In the genomic region with DNA sequence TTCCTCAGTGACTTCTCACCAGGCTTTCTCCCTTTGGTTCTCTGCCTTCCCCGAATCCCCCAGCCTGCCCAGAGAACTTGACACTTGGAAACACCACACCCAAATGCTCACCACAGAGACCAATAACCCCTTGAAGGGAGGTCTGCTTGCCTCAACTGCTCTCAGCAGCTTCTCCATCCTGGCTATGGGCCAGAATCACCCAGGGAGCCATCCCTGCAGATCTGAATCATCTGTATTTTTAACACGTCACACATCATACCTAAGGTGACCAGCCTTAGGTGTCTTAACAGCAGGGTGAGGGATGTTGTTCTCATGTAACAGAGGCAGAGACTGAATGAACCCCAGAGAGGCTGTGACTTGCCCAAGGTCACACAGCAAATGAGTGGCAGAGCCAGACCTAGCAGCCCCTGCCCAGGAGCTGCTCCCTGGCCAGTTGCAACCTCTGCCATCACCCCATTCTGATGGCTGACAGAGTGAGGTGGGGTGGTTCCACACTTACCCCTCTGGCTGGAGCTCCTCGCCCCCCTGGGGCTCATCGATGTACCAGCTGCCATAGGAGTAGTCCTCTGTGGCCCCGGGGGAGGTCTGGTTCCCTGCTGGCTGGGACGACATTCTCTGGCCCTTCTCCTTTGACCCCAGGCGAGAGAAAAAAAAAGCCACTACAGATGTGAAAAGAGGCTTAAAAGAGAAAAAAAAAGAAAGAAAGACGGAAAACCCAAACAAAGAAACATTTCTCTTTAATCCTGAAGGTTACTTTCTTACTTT, we compare ENCODE assay signal across 16 cellular contexts. TPM values are rescaled to one million over a fixed set of nuclear protein-coding genes. Genes with fewer than 3 reads are reported as not detected.
DNase-seq lines count a peak whose midpoint lies in the region; ATAC-seq, FAIRE-seq and TF ChIP-seq lines count a peak whose summit lies in the region.
"Had no signal": no experiment of that assay in that cellular context is flagged by ENCODE, and none has a peak within 500 bp of the region (broad histone marks: within the 10 kb centered on the region; RNA-seq: fewer than 3 reads in every experiment).

No MANE protein-coding gene starts in this region.

- intact Hi-C loops in PC-3 (cut with micrococcal nuclease), result no loop called here

- DNase-seq in PC-3 (peak; percentile 53), HEK293T (ENCODE audit: extremely low spot score) (no peak), NCI-H2029 (lab: John Stamatoyannopoulos, UW) (no peak), tibial nerve (ENCODE audit: low spot score in 2 of 2) (no peak)
- DNase-seq: CD4-positive, alpha-beta T cell; head of caudate nucleus; NCI-H2081 treated with DMSO at 0.1 percent for 48 hours; Right ventricle myocardium superior had no signal

- CTCF ChIA-PET in PC-3 (lab: Charles Lee), result no interaction called here
- CTCF ChIA-PET in HEK293T (lab: Yijun Ruan, JAX), result interaction anchor here (0.7 to 1.4 kb wide), 5 partner anchors 24 to 160 kb away, joined by 4 to 9 read pairs (median 4); no protein-coding TSS in a partner anchor

- peak overlapping the region; percentile 62 for H3K9ac ChIP-seq in ES-I3 (ENCODE audit: low read depth, low read length)
- peak overlapping the region; percentile 31; the same call in 1 of the 2 replicates for H3K9ac ChIP-seq in PC-3 (ENCODE audit: low read length)

- H3K4me1 ChIP-seq in ES-I3 (ENCODE audit: insufficient read depth, low read length), result peaks cover 29% of the 10 kb centered on the region
- peaks cover 52% of the 10 kb centered on the region for H3K4me1 ChIP-seq in PC-3 (ENCODE audit: insufficient read depth, low read length)
- H3K4me1 ChIP-seq in neuron (ENCODE audit: insufficient read depth, low read length), result peaks cover 38% of the 10 kb centered on the region
- H3K4me1 ChIP-seq in tibial nerve, result peaks cover 0 to 49% (median 13%) of the 10 kb centered on the region in 4 donors

- H3F3A ChIP-seq in PC-3 (ENCODE audit: low read length, unreplicated experiment), result no peaks in the 10 kb centered on the region

- H3K27ac ChIP-seq in PC-3 (ENCODE audit: low read length) (peak overlapping the region; percentile 80), tibial nerve (no peak overlapping the region)
- H3K27ac ChIP-seq: HL-60 had no signal

- FAIRE-seq in endometrium (lab: Jason Lieb, UNC), result peak; percentile 21
- FAIRE-seq: colon had no signal

- no peak for TF ChIP-seq EP300 in tibial nerve (IDR thresholded peaks at IDR 0.05)

- no peaks in the 10 kb centered on the region for H3K79me2 ChIP-seq in PC-3 (ENCODE audit: low read length)

- H3K9me3 ChIP-seq in ES-I3 (ENCODE audit: control insufficient read depth, insufficient read depth, low read length), result no peaks in the 10 kb centered on the region
- no peaks in the 10 kb centered on the region for H3K9me3 ChIP-seq in PC-3 (ENCODE audit: low read length)
- no peaks in the 10 kb centered on the region for H3K9me3 ChIP-seq in neuron (ENCODE audit: low read length)
- no peaks in the 10 kb centered on the region for H3K9me3 ChIP-seq in tibial nerve
- H3K9me3 ChIP-seq: mucosa of descending colon had no signal

- TF ChIP-seq CTCF in PC-3 (conservative IDR thresholded peaks at IDR 0.05; ENCODE audit: low read depth, low read length) (no peak), tibial nerve (IDR thresholded peaks at IDR 0.05) (no peak)

- TF ChIP-seq POLR2A in tibial nerve (IDR thresholded peaks at IDR 0.05), result no peak

- no peaks in the 10 kb centered on the region for H3K36me3 ChIP-seq in ES-I3 (ENCODE audit: insufficient read depth, low read length)
- no peaks in the 10 kb centered on the region for H3K36me3 ChIP-seq in PC-3 (ENCODE audit: low read depth, low read length)
- no peaks in the 10 kb centered on the region for H3K36me3 ChIP-seq in neuron (ENCODE audit: insufficient read depth, low read length)
- H3K36me3 ChIP-seq in tibial nerve, result no peaks in the 10 kb centered on the region

- H2AFZ ChIP-seq in PC-3 (ENCODE audit: low read length), result no peak overlapping the region
- H2AFZ ChIP-seq in neuron (ENCODE audit: low read depth, low read length), result peak overlapping the region; percentile 49

- POLR2A ChIA-PET in PC-3 (lab: Charles Lee; ENCODE audit: unreplicated experiment) (no interaction called here), HEK293T (lab: Yijun Ruan, JAX) (interaction anchor here (0.6 to 2.5 kb wide), 9 partner anchors 8 to 1250 kb away, joined by 3 to 8 read pairs (median 4); a partner anchor contains a TSS)

- no TSS peak for BruUV-seq in PC-3 (replicated peaks; lab: Mats Ljungman, UMichigan)

- 37 to 48% methylated on average over 8 of the region's 8 CpGs for WGBS in tibial nerve, 2 donors

- ATAC-seq in PC-3 (no peak), HG02571 (IDR thresholded peaks at IDR 0.05; ENCODE audit: unreplicated experiment) (no peak)
- ATAC-seq: stimulated activated effector memory CD8-positive, alpha-beta T cell treated with anti-CD3 and anti-CD28 coated beads, Interleukin-12 subunit alpha, Interleukin-12 subunit beta, amount 100 ng/mL, for 72 hours had no signal

- peak overlapping the region; percentile 49 for H3K4me2 ChIP-seq in PC-3 (ENCODE audit: low read length)

- H3K27me3 ChIP-seq in PC-3 (ENCODE audit: low read length) (no peaks in the 10 kb centered on the region), neuron (ENCODE audit: insufficient read depth, low read length) (no peaks in the 10 kb centered on the region), tibial nerve (peaks cover 0 to 3% of the 10 kb centered on the region in 2 donors)

- no peaks in the 10 kb centered on the region for H3K9me2 ChIP-seq in PC-3 (replicated peaks; ENCODE audit: low read length)

- no peaks in the 10 kb centered on the region for H4K20me1 ChIP-seq in PC-3 (ENCODE audit: low read length)

- H3K4me3 ChIP-seq in PC-3 (ENCODE audit: low read length), result no peak overlapping the region
- H3K4me3 ChIP-seq in neuron (ENCODE audit: low read length), result peak overlapping the region; percentile 38
- no peak overlapping the region for H3K4me3 ChIP-seq in tibial nerve
- H3K4me3 ChIP-seq: mucosa of descending colon had no signal

TF ChIP-seq in HEK293T, 16 proteins besides CTCF, POLR2A, EP300 and RAD21:
- TF ChIP-seq, protein P1, sequence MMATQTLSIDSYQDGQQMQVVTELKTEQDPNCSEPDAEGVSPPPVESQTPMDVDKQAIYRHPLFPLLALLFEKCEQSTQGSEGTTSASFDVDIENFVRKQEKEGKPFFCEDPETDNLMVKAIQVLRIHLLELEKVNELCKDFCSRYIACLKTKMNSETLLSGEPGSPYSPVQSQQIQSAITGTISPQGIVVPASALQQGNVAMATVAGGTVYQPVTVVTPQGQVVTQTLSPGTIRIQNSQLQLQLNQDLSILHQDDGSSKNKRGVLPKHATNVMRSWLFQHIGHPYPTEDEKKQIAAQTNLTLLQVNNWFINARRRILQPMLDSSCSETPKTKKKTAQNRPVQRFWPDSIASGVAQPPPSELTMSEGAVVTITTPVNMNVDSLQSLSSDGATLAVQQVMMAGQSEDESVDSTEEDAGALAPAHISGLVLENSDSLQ (IDR thresholded peaks at IDR 0.05), result no peak
- TF ChIP-seq SUZ12 (IDR thresholded peaks at IDR 0.05) (no peak), HDGF (IDR thresholded peaks at IDR 0.05; ENCODE audit: borderline replicate concordance) (no peak), LEF1 (IDR thresholded peaks at IDR 0.05; ENCODE audit: borderline replicate concordance) (no peak), FOXA1 (IDR thresholded peaks at IDR 0.05) (no peak), L3MBTL2 (conservative IDR thresholded peaks at IDR 0.05) (no peak), BHLHE40 (IDR thresholded peaks at IDR 0.05; ENCODE audit: borderline replicate concordance) (no peak), CTBP1 (IDR thresholded peaks at IDR 0.05; ENCODE audit: borderline replicate concordance) (no peak), NFRKB (IDR thresholded peaks at IDR 0.05) (no peak), ELF4 (IDR thresholded peaks at IDR 0.05) (no peak), ARNT (IDR thresholded peaks at IDR 0.05) (no peak)

RNA-seq across cellular contexts. Expression of a gene that starts 0.7 kb away (rescaled TPM):
- total RNA-seq in PC-3 (2014; rRNA removed) (0.29 and 5.8 TPM in 2 replicates), tibial nerve (1 to 10 TPM in 1 of 4 donors, under 1 TPM in 1, not detected in 2; 0.39 to 1.9 TPM)
- total RNA-seq: CD4-positive, alpha-beta T cell; Right ventricle myocardium superior had no signal

RNA-seq across cellular contexts. Expression of a gene that starts 28.3 kb away (rescaled TPM):
- total RNA-seq in PC-3 (2014; rRNA removed) (not detected in 2 replicates), tibial nerve (100 to 1,000 TPM in 3 of 4 donors, 10 to 100 TPM in 1; 41.7 to 250 (median 164) TPM)
- total RNA-seq: CD4-positive, alpha-beta T cell had no signal

RNA-seq across cellular contexts. Expression of a gene that starts 34.3 kb away (rescaled TPM):
- total RNA-seq in PC-3 (2014; rRNA removed) (0.77 TPM in 1 of 2 replicates, not detected in the other), tibial nerve (not detected)
- total RNA-seq: CD4-positive, alpha-beta T cell; Right ventricle myocardium superior had no signal

Comparison
In these comparisons a context has a peak if more than half of its experiments do, and no peak if none do; other contexts are left out.
1. RNA of a gene that starts 28.3 kb away (total RNA-seq): 41.7 to 250 TPM in tibial nerve; not detected in PC-3; every median in the first group is over 10 times any median in the second.